ENCODE assay signal across 10 cellular contexts in genomic region chr5:97111612-97112011, GRCh38. TPM values are rescaled to one million over a fixed set of nuclear protein-coding genes. Genes with fewer than 3 reads are reported as not detected.
"Had no signal": no experiment of that assay in that cellular context is flagged by ENCODE, and none has a peak within 500 bp of the region (broad histone marks: within the 10 kb centered on the region; RNA-seq: fewer than 3 reads in every experiment).

No MANE protein-coding gene starts in this region.

- H3K36me3 ChIP-seq: brain microvascular endothelial cell, upper lobe of right lung had no signal

- H3K27me3 ChIP-seq: brain microvascular endothelial cell, upper lobe of right lung had no signal

- H3K9me3 ChIP-seq: upper lobe of right lung had no signal

- H3K4me1 ChIP-seq: upper lobe of right lung had no signal

- H3K4me3 ChIP-seq: lung, upper lobe of right lung had no signal

- H3K27ac ChIP-seq: brain microvascular endothelial cell, upper lobe of right lung had no signal

- DNase-seq: activated naive CD4-positive, alpha-beta T cell treated with Interleukin-2 at 50 U/mL for 16 hours; brain microvascular endothelial cell; effector CD8-positive, alpha-beta T cell; foreskin fibroblast; left cardiac atrium; occipital lobe; T-helper 9 cell; upper lobe of right lung had no signal

RNA-seq across cellular contexts. Expression of gene LIX1, which starts 30.8 kb away (rescaled TPM):
- polyA plus RNA-seq: lung; naive thymus-derived CD4-positive, alpha-beta T cell had no signal
